In genomic region chr6:683742-684440, GRCh38 we compare ENCODE assay signal across 8 cellular contexts. TPM values are rescaled to one million over a fixed set of nuclear protein-coding genes. Genes with fewer than 3 reads are reported as not detected.
DNase-seq lines count a peak whose midpoint lies in the region; ATAC-seq, FAIRE-seq and TF ChIP-seq lines count a peak whose summit lies in the region.

No MANE protein-coding gene starts in this region.

- peaks cover 37% of the 10 kb centered on the region for H3K4me1 ChIP-seq in endothelial cell of umbilical vein (ENCODE audit: control insufficient read depth, extremely low read depth, insufficient read depth, low read length)

- FAIRE-seq in endothelial cell of umbilical vein (lab: Jason Lieb, UNC) = no peak

- TF ChIP-seq CTCF in endothelial cell of umbilical vein (IDR thresholded peaks at IDR 0.05; ENCODE audit: extremely low read depth in 1 of 2, insufficient read depth in 1 of 2, low read depth in 1 of 2, low read length in 2 of 2) (no peak), neural crest cell (conservative IDR thresholded peaks at IDR 0.05) (no peak), lower leg skin (IDR thresholded peaks at IDR 0.05) (no peak)

- peaks cover 74% of the 10 kb centered on the region for H3K79me2 ChIP-seq in endothelial cell of umbilical vein (ENCODE audit: control insufficient read depth, insufficient read depth, low read length)

- peak overlapping the region; percentile 40 for H3K9ac ChIP-seq in endothelial cell of umbilical vein (replicated peaks; ENCODE audit: extremely low read depth, insufficient read depth, low read length)

- intact Hi-C loops in Right ventricle myocardium superior (cut with DNase I) (no loop called here), cardiac septum (cut with DNase I) (no loop called here), endothelial cell of umbilical vein (cut with micrococcal nuclease) (loop anchor here (1.0 kb wide), 1 partner anchor 8 kb away; no protein-coding TSS in a partner anchor), lower leg skin (cut with DNase I; ENCODE audit: low total_unique reads) (no loop called here)

- H3K9me1 ChIP-seq in endothelial cell of umbilical vein (replicated peaks; ENCODE audit: control insufficient read depth, extremely low read depth, insufficient read depth, low read length) = no peaks in the 10 kb centered on the region

- no peaks in the 10 kb centered on the region for H4K20me1 ChIP-seq in endothelial cell of umbilical vein (replicated peaks; ENCODE audit: control insufficient read depth, extremely low read depth, insufficient read depth, low read length)

- peaks cover 2 to 3% of the 10 kb centered on the region in 2 experiments for H3K36me3 ChIP-seq in endothelial cell of umbilical vein (ENCODE audit: control insufficient read depth in 2 of 2, extremely low read depth in 1 of 2, insufficient read depth in 2 of 2, low read length in 2 of 2)

- H3K4me1 Mint-ChIP-seq in neural crest cell = peaks cover 35% of the 10 kb centered on the region

- no peaks in the 10 kb centered on the region for H3K9me3 ChIP-seq in endothelial cell of umbilical vein (replicated peaks; ENCODE audit: control insufficient read depth, insufficient read depth, low read length)

- no peak for TF ChIP-seq POLR2A in endothelial cell of umbilical vein (IDR thresholded peaks at IDR 0.05; ENCODE audit: low read depth, low read length)
- no peak for TF ChIP-seq POLR2A in lower leg skin (IDR thresholded peaks at IDR 0.05)

- H3K27ac Mint-ChIP-seq in neural crest cell (ENCODE audit: unreplicated experiment) = no peak overlapping the region

- ATAC-seq in Right ventricle myocardium superior (ENCODE audit: poor library complexity) (peak; percentile 57), HG02852 (IDR thresholded peaks at IDR 0.05; ENCODE audit: unreplicated experiment) (no peak)

- DNase-seq in Right ventricle myocardium superior = no peak
- no peak for DNase-seq in cardiac septum (ENCODE audit: low spot score)
- peak; percentile 99 for DNase-seq in NCI-H82 (lab: John Stamatoyannopoulos, UW)
- peak; percentile 29 for DNase-seq in endothelial cell of umbilical vein (ENCODE audit: low read depth, low spot score)
- peak; percentile 40 for DNase-seq in neural crest cell (ENCODE audit: low read depth, low spot score)
- DNase-seq in OCI-M2 (lab: John Stamatoyannopoulos, UW; ENCODE audit: unreplicated experiment) = no peak
- no peak for DNase-seq in lower leg skin (ENCODE audit: low spot score in 2 of 2)

- H3K4me3 Mint-ChIP-seq in neural crest cell = peak overlapping the region; percentile 73

- CTCF ChIA-PET in endothelial cell of umbilical vein (lab: Charles Lee) = interaction anchor here (0.7 to 1.5 kb wide), 11 partner anchors 16 to 126 kb away, joined by 3 to 8 read pairs (median 3); no protein-coding TSS in a partner anchor

- no peaks in the 10 kb centered on the region for H3K9me3 Mint-ChIP-seq in neural crest cell

- H2AFZ ChIP-seq in endothelial cell of umbilical vein (ENCODE audit: low read depth, low read length) = no peak overlapping the region

- no peaks in the 10 kb centered on the region for H3K36me3 Mint-ChIP-seq in neural crest cell (ENCODE audit: low read depth)

- no peaks in the 10 kb centered on the region for H3K27me3 ChIP-seq in endothelial cell of umbilical vein (ENCODE audit: control insufficient read depth in 2 of 2, insufficient read depth in 2 of 2, low read length in 2 of 2)

- 44 to 48% methylated on average over 15 of the region's 15 CpGs for WGBS in lower leg skin, 2 donors

- peak overlapping the region in 1 of 3 experiments; percentile 16 for H3K4me3 ChIP-seq in endothelial cell of umbilical vein (replicated peaks in 1 of 3; ENCODE audit: insufficient read depth in 1 of 3, low read depth in 1 of 3, low read length in 3 of 3)
- no peak overlapping the region for H3K4me3 ChIP-seq in lower leg skin (ENCODE audit: low read depth, poor library complexity, severe bottlenecking)

- dilution Hi-C loops in endothelial cell of umbilical vein (cut with MboI; ENCODE audit: extremely low pct_ligation_motif_present, low sequenced_read_pairs) = no loop called here

- POLR2A ChIA-PET in endothelial cell of umbilical vein (lab: Charles Lee) = interaction anchor here (1.7 kb wide), 1 partner anchor 9 kb away, joined by 6 read pairs; the partner anchor contains the start of gene EXOC2

- peak overlapping the region; percentile 74 for H3K27ac ChIP-seq in endothelial cell of umbilical vein (ENCODE audit: insufficient read depth, low read depth, low read length)

- no TSS peak for BruUV-seq in endothelial cell of umbilical vein (replicated peaks; lab: Mats Ljungman, UMichigan)

- H3K27me3 Mint-ChIP-seq in neural crest cell (ENCODE audit: low read depth) = peaks cover 17% of the 10 kb centered on the region

- peak overlapping the region; percentile 45 for H3K4me2 ChIP-seq in endothelial cell of umbilical vein (ENCODE audit: insufficient read depth, low read length)

TF ChIP-seq in endothelial cell of umbilical vein, 7 proteins besides CTCF, POLR2A, EP300 and RAD21:
- TF ChIP-seq GATA2 (IDR thresholded peaks at IDR 0.05; ENCODE audit: insufficient read depth, insufficient read length, low read depth, low read length) (no peak), POLR2AphosphoS5 (IDR thresholded peaks at IDR 0.05; ENCODE audit: insufficient read depth, low read depth, low read length) (no peak), EZH2 (IDR thresholded peaks at IDR 0.05; ENCODE audit: borderline replicate concordance, low read depth, low read length, severe bottlenecking) (no peak), FOS (IDR thresholded peaks at IDR 0.05; ENCODE audit: borderline replicate concordance, insufficient read depth, low read length) (no peak), MAX (IDR thresholded peaks at IDR 0.05; ENCODE audit: insufficient read depth, insufficient read length) (no peak), MYC (IDR thresholded peaks at IDR 0.05; ENCODE audit: low read depth, low read length) (no peak), JUN (IDR thresholded peaks at IDR 0.05; ENCODE audit: borderline replicate concordance, insufficient read depth, insufficient read length, low read depth) (no peak)

RNA-seq across cellular contexts. Expression of gene EXOC2, which starts 9.0 kb away (rescaled TPM):
- total RNA-seq in Right ventricle myocardium superior (11.3 TPM), cardiac septum (16.2 TPM), endothelial cell of umbilical vein (30.8 and 39.7 TPM in 2 replicates), neural crest cell (22.6 and 24.9 TPM in 2 replicates), lower leg skin (10 to 100 TPM; 19.5 to 23.6 (median 20.9) TPM)
- 17.2 and 18.2 TPM in 2 replicates for polyA plus RNA-seq in endothelial cell of umbilical vein
- polyA plus RNA-seq in endothelial cell of umbilical vein (2011; cell fraction: cytosol; rRNA removed) = 20.6 and 22.1 TPM in 2 replicates
- 33.4 and 38.3 TPM in 2 replicates for polyA plus RNA-seq in endothelial cell of umbilical vein (2011; cell fraction: nucleus; rRNA removed)
- polyA plus RNA-seq in endothelial cell of umbilical vein (2012) = 27.8 and 35.4 TPM in 2 replicates
- polyA minus RNA-seq in endothelial cell of umbilical vein = 52.6 and 54.1 TPM in 2 replicates
- polyA minus RNA-seq in endothelial cell of umbilical vein (2011; cell fraction: cytosol; rRNA and poly(A)+ RNA removed) = 12.1 TPM
- polyA minus RNA-seq in endothelial cell of umbilical vein (2011; cell fraction: nucleus; rRNA and poly(A)+ RNA removed) = 48.1 and 57.1 TPM in 2 replicates

RNA-seq across cellular contexts. Expression of gene HUS1B, which starts 27.0 kb away (rescaled TPM):
- total RNA-seq in Right ventricle myocardium superior (not detected), cardiac septum (0.86 TPM), endothelial cell of umbilical vein (1.2 and 1.8 TPM in 2 replicates), neural crest cell (0.40 and 0.59 TPM in 2 replicates), lower leg skin (1 to 10 TPM in 1 of 4 donors, under 1 TPM in 2, not detected in 1; 0.49 to 1.5 (median 0.72) TPM)
- 0.25 and 0.33 TPM in 2 replicates for polyA plus RNA-seq in endothelial cell of umbilical vein
- 0.36 and 0.54 TPM in 2 replicates for polyA plus RNA-seq in endothelial cell of umbilical vein (2011; cell fraction: cytosol; rRNA removed)
- polyA plus RNA-seq in endothelial cell of umbilical vein (2011; cell fraction: nucleus; rRNA removed) = 0.70 and 1.1 TPM in 2 replicates
- 0.34 and 0.35 TPM in 2 replicates for polyA plus RNA-seq in endothelial cell of umbilical vein (2012)
- 2.0 and 2.3 TPM in 2 replicates for polyA minus RNA-seq in endothelial cell of umbilical vein
- polyA minus RNA-seq in endothelial cell of umbilical vein (2011; cell fraction: cytosol; rRNA and poly(A)+ RNA removed) = not detected
- 3.7 and 7.5 TPM in 2 replicates for polyA minus RNA-seq in endothelial cell of umbilical vein (2011; cell fraction: nucleus; rRNA and poly(A)+ RNA removed)

Comparison
In these comparisons a context has a peak if more than half of its experiments do, and no peak if none do; other contexts are left out.
1. DNase-seq: peak in NCI-H82 (single experiment), endothelial cell of umbilical vein (single experiment) and neural crest cell (single experiment); none in Right ventricle myocardium superior (single experiment), cardiac septum (single experiment), OCI-M2 (single experiment) and lower leg skin (0 of 2).